1 cellular context compared by ENCODE assay signal in genomic region chr20:35093245-35093884, GRCh38.
TF ChIP-seq lines count a peak whose summit lies in the region.

No MANE protein-coding gene starts in this region.

TF ChIP-seq in HepG2, 621 proteins besides CTCF, POLR2A, EP300 and RAD21 (continued from another document and continues in another):
- 0 out of 2 replicates have a peak, but pooled peaks have one; percentile 5 for TF ChIP-seq ZHX2 (IDR thresholded peaks at IDR 0.05; ENCODE audit: low read depth)
- TF ChIP-seq ZHX2 (CRISPR knock-in tag; IDR thresholded peaks at IDR 0.05; ENCODE audit: borderline replicate concordance) = no peak
- no peak for TF ChIP-seq GLMP (CRISPR knock-in tag; IDR thresholded peaks at IDR 0.05; ENCODE audit: borderline replicate concordance)
- 0 out of 2 replicates have a peak, but pooled peaks have one; percentile 3 for TF ChIP-seq ZNF274 (CRISPR knock-in tag; IDR thresholded peaks at IDR 0.05)
- no peak; the same call in 1 of the 2 replicates for TF ChIP-seq THAP11 (CRISPR knock-in tag; IDR thresholded peaks at IDR 0.05)
- TF ChIP-seq ATF5 (CRISPR knock-in tag; IDR thresholded peaks at IDR 0.05; ENCODE audit: low read depth) = peak; percentile 41; the same call in 1 of the 2 replicates
- peak; percentile 94; the same call in 1 of the 2 replicates for TF ChIP-seq NFATC3 (CRISPR knock-in tag; IDR thresholded peaks at IDR 0.05)
- TF ChIP-seq MAF1 (CRISPR knock-in tag; IDR thresholded peaks at IDR 0.05; ENCODE audit: borderline replicate concordance) = no peak
- no peak for TF ChIP-seq KLF12 (CRISPR knock-in tag; IDR thresholded peaks at IDR 0.05; ENCODE audit: borderline replicate concordance)
- no peak for TF ChIP-seq ZNF562 (CRISPR knock-in tag; IDR thresholded peaks at IDR 0.05; ENCODE audit: borderline replicate concordance)
- 0 out of 2 replicates have a peak, but pooled peaks have one; percentile 55 for TF ChIP-seq TIGD3 (CRISPR knock-in tag; IDR thresholded peaks at IDR 0.05; ENCODE audit: borderline replicate concordance)
- TF ChIP-seq ZNF570 (CRISPR knock-in tag; IDR thresholded peaks at IDR 0.05; ENCODE audit: borderline replicate concordance) = no peak
- TF ChIP-seq XBP1 (CRISPR knock-in tag; IDR thresholded peaks at IDR 0.05) = no peak
- no peak for TF ChIP-seq LCORL (IDR thresholded peaks at IDR 0.05)
- TF ChIP-seq LCORL (CRISPR knock-in tag; IDR thresholded peaks at IDR 0.05) = no peak
- TF ChIP-seq USF2 (IDR thresholded peaks at IDR 0.05; ENCODE audit: low read depth, low read length) = no peak
- TF ChIP-seq USF2 (CRISPR knock-in tag; IDR thresholded peaks at IDR 0.05; ENCODE audit: borderline replicate concordance) = peak; percentile 82; the same call in 1 of the 2 replicates
- TF ChIP-seq ZNF44 (CRISPR knock-in tag; IDR thresholded peaks at IDR 0.05) = peak; percentile 57; the same call in 1 of the 2 replicates
- 0 out of 2 replicates have a peak, but pooled peaks have one; percentile 5 for TF ChIP-seq EHMT2 (IDR thresholded peaks at IDR 0.05; ENCODE audit: borderline replicate concordance, low read depth, low read length)
- peak; percentile 34 for TF ChIP-seq HES4 (CRISPR knock-in tag; IDR thresholded peaks at IDR 0.05; ENCODE audit: borderline replicate concordance)
- 0 out of 2 replicates have a peak, but pooled peaks have one; percentile 4 for TF ChIP-seq HMG20A (CRISPR knock-in tag; IDR thresholded peaks at IDR 0.05; ENCODE audit: borderline replicate concordance)
- no peak for TF ChIP-seq ZNF597 (CRISPR knock-in tag; IDR thresholded peaks at IDR 0.05)
- peak in 1 of 2 experiments; percentile 56; a peak in 2 of 4 replicates for TF ChIP-seq ATF4 (CRISPR knock-in tag; IDR thresholded peaks at IDR 0.05)
- no peak for TF ChIP-seq HOXA3 (CRISPR knock-in tag; IDR thresholded peaks at IDR 0.05)
- 0 out of 2 replicates have a peak, but pooled peaks have one; percentile 8 for TF ChIP-seq RNF2 (conservative IDR thresholded peaks at IDR 0.05; ENCODE audit: low read depth)
- peak; percentile 38; the same call in 1 of the 2 replicates for TF ChIP-seq SKIL (CRISPR knock-in tag; IDR thresholded peaks at IDR 0.05; ENCODE audit: borderline replicate concordance)
- TF ChIP-seq ZNF510 (CRISPR knock-in tag; IDR thresholded peaks at IDR 0.05; ENCODE audit: low read depth) = 0 out of 2 replicates have a peak, but pooled peaks have one; percentile 30
- TF ChIP-seq SIX4 (CRISPR knock-in tag; IDR thresholded peaks at IDR 0.05) = 0 out of 2 replicates have a peak, but pooled peaks have one; percentile 34
- no peak for TF ChIP-seq ZSCAN20 (CRISPR knock-in tag; IDR thresholded peaks at IDR 0.05; ENCODE audit: borderline replicate concordance)
- TF ChIP-seq MYPOP (CRISPR knock-in tag; IDR thresholded peaks at IDR 0.05) = no peak
- peak; percentile 5; the same call in 1 of the 2 replicates for TF ChIP-seq MTERF4 (CRISPR knock-in tag; IDR thresholded peaks at IDR 0.05)
- no peak for TF ChIP-seq SALL2 (CRISPR knock-in tag; IDR thresholded peaks at IDR 0.05)
- no peak for TF ChIP-seq ZNF513 (CRISPR knock-in tag; conservative IDR thresholded peaks at IDR 0.05)
- no peak for TF ChIP-seq JUND (CRISPR knock-in tag; IDR thresholded peaks at IDR 0.05)
- peak; percentile 87; the same call in 1 of the 2 replicates for TF ChIP-seq FUBP1 (CRISPR knock-in tag; IDR thresholded peaks at IDR 0.05; ENCODE audit: borderline replicate concordance)
